Comparison of ENCODE assay signal across 20 cellular contexts in genomic region chr20:58986968-58987517, GRCh38. TPM values are rescaled to one million over a fixed set of nuclear protein-coding genes. Genes with fewer than 3 reads are reported as not detected.
DNase-seq lines count a peak whose midpoint lies in the region; ATAC-seq and TF ChIP-seq lines count a peak whose summit lies in the region.
"Had no signal": no experiment of that assay in that cellular context is flagged by ENCODE, and none has a peak within 500 bp of the region (broad histone marks: within the 10 kb centered on the region; RNA-seq: fewer than 3 reads in every experiment).

No MANE protein-coding gene starts in this region.

- WGBS in stomach, 5 donors, result 79 to 88% (median 82%) methylated on average over 8 of the region's 8 CpGs

- no peaks in the 10 kb centered on the region for H3K27me3 Mint-ChIP-seq in activated naive CD8-positive, alpha-beta T cell treated with anti-CD3 and anti-CD28 coated beads for 36 hours
- no peaks in the 10 kb centered on the region for H3K27me3 Mint-ChIP-seq in activated naive CD8-positive, alpha-beta T cell treated with anti-CD3 and anti-CD28 coated beads, Interleukin-2, amount 50 U/mL, for 24 hours
- no peaks in the 10 kb centered on the region for H3K27me3 Mint-ChIP-seq in natural killer cell (ENCODE audit: low read depth in 2 of 2)
- H3K27me3 Mint-ChIP-seq: activated CD4-positive, alpha-beta T cell treated with anti-CD3 and anti-CD28 coated beads, Interleukin-2, amount 10 ng/mL, durations not matched to agents 7 days and 5 days; natural killer cell treated with Interleukin-12 subunit alpha and Interleukin-12 subunit beta and Interleukin-15 and Interleukin-18, amount 100 ng/mL, for 72 hours had no signal

- TF ChIP-seq CTCF in RWPE2 (IDR thresholded peaks at IDR 0.05; ENCODE audit: poor library complexity, severe bottlenecking), result no peak
- TF ChIP-seq CTCF in coronary artery (IDR thresholded peaks at IDR 0.05), result no peak
- no peak for TF ChIP-seq CTCF in stomach (IDR thresholded peaks at IDR 0.05)
- no peak for TF ChIP-seq CTCF in natural killer cell (IDR thresholded peaks at IDR 0.05)

- no peak for TF ChIP-seq POLR2A in stomach (IDR thresholded peaks at IDR 0.05)

- no peak for ATAC-seq in activated naive CD8-positive, alpha-beta T cell treated with anti-CD3 and anti-CD28 coated beads, Interleukin-2, amount 50 U/mL, for 24 hours
- ATAC-seq in RWPE2 (ENCODE audit: low read depth), result no peak
- ATAC-seq in HG03342 (IDR thresholded peaks at IDR 0.05; ENCODE audit: unreplicated experiment), result no peak
- no peak for ATAC-seq in natural killer cell
- ATAC-seq: natural killer cell treated with Interleukin-12 subunit alpha and Interleukin-12 subunit beta and Interleukin-15 and Interleukin-18, amount 100 ng/mL, for 72 hours had no signal

- no peaks in the 10 kb centered on the region for H3K9me3 Mint-ChIP-seq in activated naive CD8-positive, alpha-beta T cell treated with anti-CD3 and anti-CD28 coated beads for 36 hours
- H3K9me3 Mint-ChIP-seq in activated naive CD8-positive, alpha-beta T cell treated with anti-CD3 and anti-CD28 coated beads, Interleukin-2, amount 50 U/mL, for 24 hours, result no peaks in the 10 kb centered on the region
- no peaks in the 10 kb centered on the region for H3K9me3 Mint-ChIP-seq in natural killer cell
- H3K9me3 Mint-ChIP-seq: activated CD4-positive, alpha-beta T cell treated with anti-CD3 and anti-CD28 coated beads, Interleukin-2, amount 10 ng/mL, durations not matched to agents 7 days and 5 days; immature natural killer cell; natural killer cell treated with Interleukin-12 subunit alpha and Interleukin-12 subunit beta and Interleukin-15 and Interleukin-18, amount 100 ng/mL, for 72 hours had no signal

- no peak overlapping the region for H3K27ac ChIP-seq in RWPE2 (ENCODE audit: poor library complexity, severe bottlenecking)
- H3K27ac ChIP-seq in coronary artery, result no peak overlapping the region
- no peak overlapping the region for H3K27ac ChIP-seq in stomach
- H3K27ac ChIP-seq: ascending aorta, prostate gland had no signal

- H3K4me3 Mint-ChIP-seq in activated naive CD8-positive, alpha-beta T cell treated with anti-CD3 and anti-CD28 coated beads for 36 hours, result no peak overlapping the region
- no peak overlapping the region for H3K4me3 Mint-ChIP-seq in activated naive CD8-positive, alpha-beta T cell treated with anti-CD3 and anti-CD28 coated beads, Interleukin-2, amount 50 U/mL, for 24 hours
- no peak overlapping the region for H3K4me3 Mint-ChIP-seq in natural killer cell
- H3K4me3 Mint-ChIP-seq: activated CD4-positive, alpha-beta T cell treated with anti-CD3 and anti-CD28 coated beads, Interleukin-2, amount 10 ng/mL, durations not matched to agents 7 days and 5 days; immature natural killer cell; natural killer cell treated with Interleukin-12 subunit alpha and Interleukin-12 subunit beta and Interleukin-15 and Interleukin-18, amount 100 ng/mL, for 72 hours had no signal

- H3K9me3 ChIP-seq in RWPE2 (ENCODE audit: severe bottlenecking), result no peaks in the 10 kb centered on the region
- H3K9me3 ChIP-seq in stomach, result no peaks in the 10 kb centered on the region
- H3K9me3 ChIP-seq: ascending aorta, prostate gland had no signal

- H3K27me3 ChIP-seq in RWPE2 (ENCODE audit: insufficient read depth, poor library complexity, severe bottlenecking) (no peaks in the 10 kb centered on the region), stomach (no peaks in the 10 kb centered on the region)
- H3K27me3 ChIP-seq: ascending aorta had no signal

- H3K4me1 Mint-ChIP-seq in activated naive CD8-positive, alpha-beta T cell treated with anti-CD3 and anti-CD28 coated beads for 36 hours, result peaks cover 27% of the 10 kb centered on the region
- H3K4me1 Mint-ChIP-seq in activated naive CD8-positive, alpha-beta T cell treated with anti-CD3 and anti-CD28 coated beads, Interleukin-2, amount 50 U/mL, for 24 hours, result peaks cover 33% of the 10 kb centered on the region
- peaks cover 24 to 26% of the 10 kb centered on the region in 2 donors for H3K4me1 Mint-ChIP-seq in natural killer cell

- peaks cover 8% of the 10 kb centered on the region for H3K4me1 ChIP-seq in RWPE2 (ENCODE audit: insufficient read depth, poor library complexity, severe bottlenecking)
- H3K4me1 ChIP-seq in stomach, result peaks cover 14 to 44% (median 30%) of the 10 kb centered on the region in 4 donors

- H3K36me3 ChIP-seq in RWPE2 (ENCODE audit: low read depth) (peaks cover 91% of the 10 kb centered on the region), stomach (peaks cover 53 to 62% (median 62%) of the 10 kb centered on the region in 4 donors)

- H3K27ac Mint-ChIP-seq in activated naive CD8-positive, alpha-beta T cell treated with anti-CD3 and anti-CD28 coated beads for 36 hours, result peak overlapping the region; percentile 16
- H3K27ac Mint-ChIP-seq in activated naive CD8-positive, alpha-beta T cell treated with anti-CD3 and anti-CD28 coated beads, Interleukin-2, amount 50 U/mL, for 24 hours, result no peak overlapping the region
- no peak overlapping the region for H3K27ac Mint-ChIP-seq in natural killer cell
- H3K27ac Mint-ChIP-seq: activated CD4-positive, alpha-beta T cell treated with anti-CD3 and anti-CD28 coated beads, Interleukin-2, amount 10 ng/mL, durations not matched to agents 7 days and 5 days; immature natural killer cell had no signal

- no peak for TF ChIP-seq EP300 in stomach (IDR thresholded peaks at IDR 0.05)

- no peak for DNase-seq in activated naive CD8-positive, alpha-beta T cell treated with anti-CD3 and anti-CD28 coated beads for 36 hours
- DNase-seq in activated naive CD8-positive, alpha-beta T cell treated with anti-CD3 and anti-CD28 coated beads, Interleukin-2, amount 50 U/mL, for 24 hours, result no peak
- DNase-seq in RWPE2 (ENCODE audit: low spot score) (peak; percentile 62), coronary artery (ENCODE audit: low spot score) (peak; percentile 8), stomach (peak; percentile 3), foreskin melanocyte (no peak), natural killer cell (no peak)
- DNase-seq: ACHN; activated CD4-positive, alpha-beta T cell treated with anti-CD3 and anti-CD28 coated beads, Interleukin-2, amount 10 ng/mL, durations not matched to agents 7 days and 5 days; activated effector memory CD4-positive, alpha-beta T cell treated with Interleukin-2 at 50 U/mL for 16 hours; immature natural killer cell; mammary epithelial cell; NCI-H1105 treated with DMSO at 0.1 percent for 48 hours; SIG-M5; T-helper 9 cell had no signal

- H3K4me3 ChIP-seq in RWPE2 (ENCODE audit: severe bottlenecking) (no peak overlapping the region), coronary artery (no peak overlapping the region), stomach (no peak overlapping the region)
- H3K4me3 ChIP-seq: ascending aorta, prostate gland had no signal

- intact Hi-C loops in stomach (cut with DNase I; ENCODE audit: low total_unique reads) (loop anchor here (10.0 kb wide), 2 partner anchors 58 to 82 kb away; partner anchors contain the start of gene PRELID3B), natural killer cell (cut with micrococcal nuclease) (no loop called here)

- H3K36me3 Mint-ChIP-seq in activated naive CD8-positive, alpha-beta T cell treated with anti-CD3 and anti-CD28 coated beads for 36 hours, result peaks cover 34% of the 10 kb centered on the region
- peaks cover 65% of the 10 kb centered on the region for H3K36me3 Mint-ChIP-seq in activated naive CD8-positive, alpha-beta T cell treated with anti-CD3 and anti-CD28 coated beads, Interleukin-2, amount 50 U/mL, for 24 hours (ENCODE audit: low read depth)
- H3K36me3 Mint-ChIP-seq in natural killer cell, result peaks cover 30% of the 10 kb centered on the region

RNA-seq across cellular contexts. Expression of gene NELFCD, which starts 6.0 kb away (rescaled TPM):
- total RNA-seq in activated naive CD8-positive, alpha-beta T cell treated with anti-CD3 and anti-CD28 coated beads for 36 hours, result 10 to 100 TPM; 84.1 to 91.2 TPM
- total RNA-seq in stomach (10 to 100 TPM; 20.9 to 59.5 (median 41.1) TPM), natural killer cell (100 to 1,000 TPM in 1 of 3 donors, 10 to 100 TPM in 2; 75.7 to 105 (median 92.6) TPM)
- polyA plus RNA-seq in stomach, result 10 to 100 TPM; 34.7 to 47.5 (median 41.4) TPM

RNA-seq across cellular contexts. Expression of gene CTSZ, which starts 20.0 kb away (rescaled TPM):
- 10 to 100 TPM; 24.6 to 25.4 TPM for total RNA-seq in activated naive CD8-positive, alpha-beta T cell treated with anti-CD3 and anti-CD28 coated beads for 36 hours
- 100 to 1,000 TPM in 1 of 5 donors, 10 to 100 TPM in 4; 35.3 to 134 (median 56.9) TPM for total RNA-seq in stomach
- 10 to 100 TPM; 41.7 to 59.1 (median 55.5) TPM for polyA plus RNA-seq in stomach
- total RNA-seq in natural killer cell, result 10 to 100 TPM; 30.5 to 52.5 (median 42.3) TPM

RNA-seq across cellular contexts. Expression of gene TUBB1, which starts 32.2 kb away (rescaled TPM):
- total RNA-seq in activated naive CD8-positive, alpha-beta T cell treated with anti-CD3 and anti-CD28 coated beads for 36 hours, result not detected
- under 1 TPM in 1 of 5 donors, not detected in 4; 0.55 TPM for total RNA-seq in stomach
- polyA plus RNA-seq in stomach, result under 1 TPM in 2 of 3 donors, not detected in 1; 0.03 to 0.12 TPM
- total RNA-seq in natural killer cell, result 10 to 100 TPM in 2 of 3 donors, 1 to 10 TPM in 1; 4.3 to 46.9 (median 18.8) TPM
- total RNA-seq: activated CD4-positive, alpha-beta T cell treated with anti-CD3 and anti-CD28 coated beads, Interleukin-2, amount 10 ng/mL, durations not matched to agents 7 days and 5 days; ascending aorta; epithelial cell of proximal tubule; mammary epithelial cell; natural killer cell treated with Interleukin-12 subunit alpha and Interleukin-12 subunit beta and Interleukin-15 and Interleukin-18, amount 100 ng/mL, for 72 hours; prostate gland had no signal

RNA-seq across cellular contexts. Expression of gene ATP5F1E, which starts 45.1 kb away (rescaled TPM):
- 10 to 100 TPM; 83.0 to 84.4 TPM for total RNA-seq in activated naive CD8-positive, alpha-beta T cell treated with anti-CD3 and anti-CD28 coated beads for 36 hours
- total RNA-seq in stomach, result 100 to 1,000 TPM in 1 of 5 donors, 10 to 100 TPM in 4; 20.4 to 101 (median 27.4) TPM
- polyA plus RNA-seq in stomach, result 10 to 100 TPM; 56.4 to 78.5 (median 71.5) TPM
- total RNA-seq in natural killer cell, result 10 to 100 TPM; 45.9 to 58.0 (median 50.8) TPM

RNA-seq across cellular contexts. Expression of gene PRELID3B, which starts 55.5 kb away (rescaled TPM):
- 100 to 1,000 TPM; 131 to 143 TPM for total RNA-seq in activated naive CD8-positive, alpha-beta T cell treated with anti-CD3 and anti-CD28 coated beads for 36 hours
- total RNA-seq in stomach, result 100 to 1,000 TPM in 1 of 5 donors, 10 to 100 TPM in 4; 35.7 to 322 (median 72.7) TPM
- 10 to 100 TPM; 20.0 to 65.8 (median 31.3) TPM for polyA plus RNA-seq in stomach
- total RNA-seq in natural killer cell, result 10 to 100 TPM; 49.3 to 51.6 (median 51.4) TPM

Comparison
In these comparisons a context has a peak if more than half of its experiments do, and no peak if none do; other contexts are left out.
1. DNase-seq: peak in RWPE2 (single experiment), coronary artery (single experiment) and stomach (single experiment); none in activated naive CD8-positive, alpha-beta T cell treated with anti-CD3 and anti-CD28 coated beads for 36 hours (single experiment), activated naive CD8-positive, alpha-beta T cell treated with anti-CD3 and anti-CD28 coated beads, Interleukin-2, amount 50 U/mL, for 24 hours (single experiment), foreskin melanocyte (single experiment) and natural killer cell (single experiment).